1 cellular context compared by ENCODE assay signal in genomic region chr18:68431922-68432198, GRCh38.
TF ChIP-seq lines count a peak whose summit lies in the region.

No MANE protein-coding gene starts in this region.

TF ChIP-seq in HepG2, 621 proteins besides CTCF, POLR2A, EP300 and RAD21 (continued from another document):
- 0 out of 2 replicates have a peak, but pooled peaks have one; percentile 30 for TF ChIP-seq MAFF (IDR thresholded peaks at IDR 0.05; ENCODE audit: low read depth, low read length)
- TF ChIP-seq ZNF83 (CRISPR knock-in tag; IDR thresholded peaks at IDR 0.05; ENCODE audit: borderline replicate concordance): no peak
